Comparison of ENCODE assay signal across 17 cellular contexts in genomic region chr3:37974928-37975223, GRCh38. TPM values are rescaled to one million over a fixed set of nuclear protein-coding genes. Genes with fewer than 3 reads are reported as not detected.
DNase-seq lines count a peak whose midpoint lies in the region; ATAC-seq and TF ChIP-seq lines count a peak whose summit lies in the region.
"Had no signal": no experiment of that assay in that cellular context is flagged by ENCODE, and none has a peak within 500 bp of the region (broad histone marks: within the 10 kb centered on the region; RNA-seq: fewer than 3 reads in every experiment).

No MANE protein-coding gene starts in this region.

- H3K4me2 ChIP-seq in DND-41 (ENCODE audit: insufficient read depth, low read length) = no peak overlapping the region
- H3K4me2 ChIP-seq: SK-N-SH had no signal

- H3K79me2 ChIP-seq in DND-41 (ENCODE audit: insufficient read depth, low read length) = no peaks in the 10 kb centered on the region

- H3K4me3 Mint-ChIP-seq in natural killer cell treated with Interleukin-12 subunit alpha and Interleukin-12 subunit beta and Interleukin-15 and Interleukin-18, amount 100 ng/mL, for 72 hours = no peak overlapping the region
- H3K4me3 Mint-ChIP-seq: activated CD4-positive, alpha-beta memory T cell treated with anti-CD3 and anti-CD28 coated beads, Interleukin-2, amount 10 ng/mL, durations not matched to agents 7 days and 5 days; activated T-cell treated with anti-CD3 and anti-CD28 coated beads, Interleukin-2, amount 50 U/mL, for 24 hours; neural crest cell; stimulated activated memory B cell treated with anti-CD40 and anti-IgM and Interleukin-4, amounts not matched to agents 10 μg/mL and 1 μg/mL and 100 μg/mL, for 72 hours had no signal

- no peak overlapping the region for H3K9ac ChIP-seq in DND-41 (ENCODE audit: low read depth, low read length)
- H3K9ac ChIP-seq: SK-N-SH had no signal

- H3K4me3 ChIP-seq in DND-41 (ENCODE audit: low read depth in 1 of 2, low read length in 2 of 2) = no peak overlapping the region
- H3K4me3 ChIP-seq: psoas muscle, skin epidermis, thoracic aorta had no signal

- H3K4me1 ChIP-seq in DND-41 (ENCODE audit: insufficient read depth, low read length) = no peaks in the 10 kb centered on the region
- H3K4me1 ChIP-seq: psoas muscle had no signal

- TF ChIP-seq CTCF in C4-2B (conservative IDR thresholded peaks at IDR 0.05) (peak; percentile 57), DND-41 (IDR thresholded peaks at IDR 0.05; ENCODE audit: borderline replicate concordance, extremely low read depth, low read length, poor library complexity, severe bottlenecking) (no peak), VCaP (conservative IDR thresholded peaks at IDR 0.05) (peak; percentile 49)

- H3K36me3 Mint-ChIP-seq in natural killer cell treated with Interleukin-12 subunit alpha and Interleukin-12 subunit beta and Interleukin-15 and Interleukin-18, amount 100 ng/mL, for 72 hours = no peaks in the 10 kb centered on the region
- H3K36me3 Mint-ChIP-seq: stimulated activated memory B cell treated with anti-CD40 and anti-IgM and Interleukin-4, amounts not matched to agents 10 μg/mL and 1 μg/mL and 100 μg/mL, for 72 hours had no signal

- no peak overlapping the region for H2AFZ ChIP-seq in DND-41 (ENCODE audit: low read depth, low read length)

- H3K27ac ChIP-seq in C4-2B (no peak overlapping the region), DND-41 (ENCODE audit: low read length) (peak overlapping the region; percentile 42; the same call in 1 of the 2 replicates), VCaP (peak overlapping the region; percentile 36; the same call in 1 of the 2 replicates)
- H3K27ac ChIP-seq: psoas muscle, skin epidermis, thoracic aorta had no signal

- no peaks in the 10 kb centered on the region for H3K27me3 ChIP-seq in DND-41 (ENCODE audit: insufficient read depth, low read length, poor library complexity)

- DNase-seq in DND-41 (no peak), mucosa of gallbladder (ENCODE audit: low spot score) (no peak), T1000 (lab: John Stamatoyannopoulos, UW) (no peak), medulla oblongata (ENCODE audit: extremely low spot score) (no peak)
- DNase-seq in natural killer cell treated with Interleukin-12 subunit alpha and Interleukin-12 subunit beta and Interleukin-15 and Interleukin-18, amount 100 ng/mL, for 72 hours (ENCODE audit: low spot score) = no peak
- DNase-seq: DMS79 treated with DMSO at 0.1 percent for 48 hours, NCI-H510A had no signal

- ATAC-seq in DND-41 (ENCODE audit: insufficient read depth, low read depth) = no peak
- no peak for ATAC-seq in natural killer cell treated with Interleukin-12 subunit alpha and Interleukin-12 subunit beta and Interleukin-15 and Interleukin-18, amount 100 ng/mL, for 72 hours

- peaks cover 54% of the 10 kb centered on the region for H3K36me3 ChIP-seq in DND-41 (ENCODE audit: insufficient read depth, low read length)

- no peaks in the 10 kb centered on the region for H3K27me3 Mint-ChIP-seq in natural killer cell treated with Interleukin-12 subunit alpha and Interleukin-12 subunit beta and Interleukin-15 and Interleukin-18, amount 100 ng/mL, for 72 hours
- H3K27me3 Mint-ChIP-seq: activated CD4-positive, alpha-beta memory T cell treated with anti-CD3 and anti-CD28 coated beads, Interleukin-2, amount 10 ng/mL, durations not matched to agents 7 days and 5 days; activated T-cell treated with anti-CD3 and anti-CD28 coated beads, Interleukin-2, amount 50 U/mL, for 24 hours had no signal

- peak overlapping the region; percentile 21 to 31 for H3K27ac Mint-ChIP-seq in natural killer cell treated with Interleukin-12 subunit alpha and Interleukin-12 subunit beta and Interleukin-15 and Interleukin-18, amount 100 ng/mL, for 72 hours
- H3K27ac Mint-ChIP-seq: activated CD4-positive, alpha-beta memory T cell treated with anti-CD3 and anti-CD28 coated beads, Interleukin-2, amount 10 ng/mL, durations not matched to agents 7 days and 5 days; activated T-cell treated with anti-CD3 and anti-CD28 coated beads, Interleukin-2, amount 50 U/mL, for 24 hours; stimulated activated memory B cell treated with anti-CD40 and anti-IgM and Interleukin-4, amounts not matched to agents 10 μg/mL and 1 μg/mL and 100 μg/mL, for 72 hours had no signal

- no peaks in the 10 kb centered on the region for H3K9me3 Mint-ChIP-seq in natural killer cell treated with Interleukin-12 subunit alpha and Interleukin-12 subunit beta and Interleukin-15 and Interleukin-18, amount 100 ng/mL, for 72 hours
- H3K9me3 Mint-ChIP-seq: activated CD4-positive, alpha-beta memory T cell treated with anti-CD3 and anti-CD28 coated beads, Interleukin-2, amount 10 ng/mL, durations not matched to agents 7 days and 5 days; activated T-cell treated with anti-CD3 and anti-CD28 coated beads, Interleukin-2, amount 50 U/mL, for 24 hours; neural crest cell; stimulated activated memory B cell treated with anti-CD40 and anti-IgM and Interleukin-4, amounts not matched to agents 10 μg/mL and 1 μg/mL and 100 μg/mL, for 72 hours had no signal

- no peaks in the 10 kb centered on the region for H4K20me1 ChIP-seq in DND-41 (ENCODE audit: insufficient read depth, low read length)

- peaks cover 7 to 8% of the 10 kb centered on the region in 2 donors for H3K4me1 Mint-ChIP-seq in natural killer cell treated with Interleukin-12 subunit alpha and Interleukin-12 subunit beta and Interleukin-15 and Interleukin-18, amount 100 ng/mL, for 72 hours (ENCODE audit: low read depth in 2 of 2)

- H3K9me3 ChIP-seq in DND-41 (ENCODE audit: insufficient read depth, low read length, severe bottlenecking) = no peaks in the 10 kb centered on the region
- H3K9me3 ChIP-seq: psoas muscle, SK-N-SH, thoracic aorta had no signal

RNA-seq across cellular contexts. Expression of gene VILL, which starts 15.7 kb away (rescaled TPM):
- 10 to 100 TPM in 1 of 2 donors, 1 to 10 TPM in 1; 8.2 to 16.9 TPM for total RNA-seq in natural killer cell treated with Interleukin-12 subunit alpha and Interleukin-12 subunit beta and Interleukin-15 and Interleukin-18, amount 100 ng/mL, for 72 hours
- 131 TPM for total RNA-seq in mucosa of gallbladder

RNA-seq across cellular contexts. Expression of gene PLCD1, which starts 54.6 kb away (rescaled TPM):
- total RNA-seq in natural killer cell treated with Interleukin-12 subunit alpha and Interleukin-12 subunit beta and Interleukin-15 and Interleukin-18, amount 100 ng/mL, for 72 hours = 1 to 10 TPM; 5.8 to 7.7 TPM
- 43.9 TPM for total RNA-seq in mucosa of gallbladder
